In the genomic region with DNA sequence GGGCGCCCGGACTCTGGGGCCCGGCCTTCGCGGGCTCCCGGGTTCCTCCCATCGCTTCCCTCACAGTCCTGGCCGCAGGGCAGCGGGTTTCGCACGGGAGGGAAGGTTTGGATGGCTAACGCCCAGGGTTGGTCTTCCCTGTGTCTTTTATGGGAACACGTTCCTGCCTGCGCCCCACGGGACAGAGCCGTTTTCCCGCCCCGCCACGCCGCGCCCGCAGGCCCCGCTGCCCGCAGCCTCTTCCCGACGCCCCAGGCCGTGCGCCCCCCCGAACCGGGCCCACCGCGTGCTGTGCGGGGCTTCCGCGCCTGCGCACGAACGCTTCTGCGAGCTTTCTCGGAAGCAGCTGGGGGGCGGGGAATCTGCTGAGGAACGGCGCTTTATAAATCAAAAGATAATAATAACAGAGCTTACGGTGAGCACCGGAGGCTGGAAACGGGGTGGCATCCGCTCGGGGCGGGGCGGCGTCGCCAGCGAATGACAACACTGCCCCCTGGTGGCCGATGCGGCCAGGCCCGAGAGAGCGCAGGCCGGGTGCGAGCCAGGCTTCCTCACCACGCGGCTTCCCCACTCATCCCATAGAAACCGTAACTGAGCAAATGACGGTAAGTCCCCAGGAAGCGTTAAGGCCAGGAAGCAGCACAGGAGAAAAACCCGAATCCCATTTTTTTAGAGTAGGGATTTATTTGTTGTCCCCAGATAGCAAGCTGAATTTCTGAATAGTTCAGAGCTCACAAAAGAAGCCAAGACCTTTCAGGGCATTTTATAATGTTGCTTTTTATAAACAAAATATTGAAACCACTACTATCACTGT, we compare ENCODE assay signal across 1 cellular context.
TF ChIP-seq lines count a peak whose summit lies in the region.

No MANE protein-coding gene starts in this region.

TF ChIP-seq in K562, 482 proteins besides CTCF, POLR2A, EP300 and RAD21 (continued from another document and continues in another):
- TF ChIP-seq, protein P1, sequence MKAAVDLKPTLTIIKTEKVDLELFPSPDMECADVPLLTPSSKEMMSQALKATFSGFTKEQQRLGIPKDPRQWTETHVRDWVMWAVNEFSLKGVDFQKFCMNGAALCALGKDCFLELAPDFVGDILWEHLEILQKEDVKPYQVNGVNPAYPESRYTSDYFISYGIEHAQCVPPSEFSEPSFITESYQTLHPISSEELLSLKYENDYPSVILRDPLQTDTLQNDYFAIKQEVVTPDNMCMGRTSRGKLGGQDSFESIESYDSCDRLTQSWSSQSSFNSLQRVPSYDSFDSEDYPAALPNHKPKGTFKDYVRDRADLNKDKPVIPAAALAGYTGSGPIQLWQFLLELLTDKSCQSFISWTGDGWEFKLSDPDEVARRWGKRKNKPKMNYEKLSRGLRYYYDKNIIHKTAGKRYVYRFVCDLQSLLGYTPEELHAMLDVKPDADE (conservative IDR thresholded peaks at IDR 0.05; ENCODE audit: control insufficient read depth, low read depth, low read length) = no peak
- TF ChIP-seq, protein P2, sequence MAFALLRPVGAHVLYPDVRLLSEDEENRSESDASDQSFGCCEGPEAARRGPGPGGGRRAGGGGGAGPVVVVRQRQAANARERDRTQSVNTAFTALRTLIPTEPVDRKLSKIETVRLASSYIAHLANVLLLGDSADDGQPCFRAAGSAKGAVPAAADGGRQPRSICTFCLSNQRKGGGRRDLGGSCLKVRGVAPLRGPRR (CRISPR knock-in tag; IDR thresholded peaks at IDR 0.05) = no peak
- TF ChIP-seq ZNF384 (IDR thresholded peaks at IDR 0.05; ENCODE audit: low read depth, low read length) (no peak), RBM22 (IDR thresholded peaks at IDR 0.05; ENCODE audit: low read depth, low read length, poor library complexity, severe bottlenecking) (no peak), COPS2 (conservative IDR thresholded peaks at IDR 0.05) (no peak), SMAD4 (CRISPR knock-in tag; conservative IDR thresholded peaks at IDR 0.05) (no peak), GABPB1 (CRISPR knock-in tag; IDR thresholded peaks at IDR 0.05) (no peak; the same call in 1 of the 2 replicates), TCF3 (CRISPR knock-in tag; IDR thresholded peaks at IDR 0.05) (no peak), PHB (CRISPR knock-in tag; IDR thresholded peaks at IDR 0.05) (no peak), ATF7 (IDR thresholded peaks at IDR 0.05) (no peak), SRSF7 (optimal IDR thresholded peaks at IDR 0.05; ENCODE audit: low read depth, low read length) (no peak), ZNF79 (CRISPR knock-in tag; IDR thresholded peaks at IDR 0.05; ENCODE audit: low read depth) (no peak), CREB1 (IDR thresholded peaks at IDR 0.05) (no peak), CREB1 (CRISPR knock-in tag; IDR thresholded peaks at IDR 0.05) (no peak), NFYB (IDR thresholded peaks at IDR 0.05; ENCODE audit: extremely low read depth, insufficient read length) (no peak), HNRNPK (IDR thresholded peaks at IDR 0.05; ENCODE audit: low read depth, low read length, poor library complexity, severe bottlenecking) (no peak), GABPB2 (CRISPR knock-in tag; conservative IDR thresholded peaks at IDR 0.05) (no peak), SNIP1 (IDR thresholded peaks at IDR 0.05; ENCODE audit: low read depth) (no peak), CBX3 (IDR thresholded peaks at IDR 0.05; ENCODE audit: borderline replicate concordance in 1 of 2, low read length in 2 of 2) (no peak), CBX2 (IDR thresholded peaks at IDR 0.05; ENCODE audit: insufficient read depth, low read length, poor library complexity, severe bottlenecking) (no peak), HNRNPL (IDR thresholded peaks at IDR 0.05; ENCODE audit: low read depth, low read length) (no peak), CREBBP (IDR thresholded peaks at IDR 0.05; ENCODE audit: low read depth, low read length) (no peak), PYGO2 (tag; IDR thresholded peaks at IDR 0.05) (no peak), BCOR (IDR thresholded peaks at IDR 0.05) (no peak), ZNF444 (CRISPR knock-in tag; IDR thresholded peaks at IDR 0.05) (no peak), WHSC1 (IDR thresholded peaks at IDR 0.05; ENCODE audit: low read length) (no peak), ZNF717 (CRISPR knock-in tag; IDR thresholded peaks at IDR 0.05) (no peak), MAFF (IDR thresholded peaks at IDR 0.05; ENCODE audit: low read length) (no peak), TEAD1 (CRISPR knock-in tag; IDR thresholded peaks at IDR 0.05) (no peak), ZNF224 (CRISPR knock-in tag; IDR thresholded peaks at IDR 0.05) (no peak)
- TF ChIP-seq, protein P3, sequence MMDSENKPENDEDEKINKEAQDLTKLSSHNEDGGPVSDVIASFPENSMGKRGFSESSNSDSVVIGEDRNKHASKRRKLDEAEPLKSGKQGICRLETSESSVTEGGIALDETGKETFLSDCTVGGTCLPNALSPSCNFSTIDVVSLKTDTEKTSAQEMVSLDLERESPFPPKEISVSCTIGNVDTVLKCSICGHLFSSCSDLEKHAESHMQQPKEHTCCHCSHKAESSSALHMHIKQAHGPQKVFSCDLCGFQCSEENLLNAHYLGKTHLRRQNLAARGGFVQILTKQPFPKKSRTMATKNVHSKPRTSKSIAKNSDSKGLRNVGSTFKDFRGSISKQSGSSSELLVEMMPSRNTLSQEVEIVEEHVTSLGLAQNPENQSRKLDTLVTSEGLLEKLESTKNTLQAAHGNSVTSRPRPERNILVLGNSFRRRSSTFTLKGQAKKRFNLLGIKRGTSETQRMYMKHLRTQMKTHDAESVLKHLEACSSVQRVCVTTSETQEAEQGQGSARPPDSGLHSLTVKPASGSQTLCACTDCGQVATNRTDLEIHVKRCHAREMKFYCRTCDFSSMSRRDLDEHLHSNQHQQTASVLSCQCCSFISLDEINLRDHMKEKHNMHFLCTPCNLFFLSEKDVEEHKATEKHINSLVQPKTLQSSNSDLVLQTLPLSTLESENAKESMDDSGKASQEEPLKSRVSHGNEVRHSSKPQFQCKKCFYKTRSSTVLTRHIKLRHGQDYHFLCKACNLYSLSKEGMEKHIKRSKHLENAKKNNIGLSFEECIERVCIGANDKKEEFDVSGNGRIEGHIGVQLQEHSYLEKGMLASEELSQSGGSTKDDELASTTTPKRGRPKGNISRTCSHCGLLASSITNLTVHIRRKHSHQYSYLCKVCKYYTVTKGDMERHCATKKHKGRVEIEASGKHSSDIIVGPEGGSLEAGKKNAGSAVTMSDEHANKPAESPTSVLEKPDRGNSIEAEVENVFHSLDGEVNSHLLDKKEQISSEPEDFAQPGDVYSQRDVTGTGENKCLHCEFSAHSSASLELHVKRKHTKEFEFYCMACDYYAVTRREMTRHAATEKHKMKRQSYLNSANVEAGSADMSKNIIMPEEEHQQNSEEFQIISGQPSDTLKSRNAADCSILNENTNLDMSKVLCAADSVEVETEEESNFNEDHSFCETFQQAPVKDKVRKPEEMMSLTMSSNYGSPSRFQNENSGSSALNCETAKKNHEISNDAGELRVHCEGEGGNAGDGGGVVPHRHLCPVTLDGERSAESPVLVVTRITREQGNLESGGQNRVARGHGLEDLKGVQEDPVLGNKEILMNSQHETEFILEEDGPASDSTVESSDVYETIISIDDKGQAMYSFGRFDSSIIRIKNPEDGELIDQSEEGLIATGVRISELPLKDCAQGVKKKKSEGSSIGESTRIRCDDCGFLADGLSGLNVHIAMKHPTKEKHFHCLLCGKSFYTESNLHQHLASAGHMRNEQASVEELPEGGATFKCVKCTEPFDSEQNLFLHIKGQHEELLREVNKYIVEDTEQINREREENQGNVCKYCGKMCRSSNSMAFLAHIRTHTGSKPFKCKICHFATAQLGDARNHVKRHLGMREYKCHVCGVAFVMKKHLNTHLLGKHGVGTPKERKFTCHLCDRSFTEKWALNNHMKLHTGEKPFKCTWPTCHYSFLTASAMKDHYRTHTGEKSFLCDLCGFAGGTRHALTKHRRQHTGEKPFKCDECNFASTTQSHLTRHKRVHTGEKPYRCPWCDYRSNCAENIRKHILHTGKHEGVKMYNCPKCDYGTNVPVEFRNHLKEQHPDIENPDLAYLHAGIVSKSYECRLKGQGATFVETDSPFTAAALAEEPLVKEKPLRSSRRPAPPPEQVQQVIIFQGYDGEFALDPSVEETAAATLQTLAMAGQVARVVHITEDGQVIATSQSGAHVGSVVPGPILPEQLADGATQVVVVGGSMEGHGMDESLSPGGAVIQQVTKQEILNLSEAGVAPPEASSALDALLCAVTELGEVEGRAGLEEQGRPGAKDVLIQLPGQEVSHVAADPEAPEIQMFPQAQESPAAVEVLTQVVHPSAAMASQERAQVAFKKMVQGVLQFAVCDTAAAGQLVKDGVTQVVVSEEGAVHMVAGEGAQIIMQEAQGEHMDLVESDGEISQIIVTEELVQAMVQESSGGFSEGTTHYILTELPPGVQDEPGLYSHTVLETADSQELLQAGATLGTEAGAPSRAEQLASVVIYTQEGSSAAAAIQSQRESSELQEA (IDR thresholded peaks at IDR 0.05; ENCODE audit: low read depth) = no peak
- TF ChIP-seq, protein P4, sequence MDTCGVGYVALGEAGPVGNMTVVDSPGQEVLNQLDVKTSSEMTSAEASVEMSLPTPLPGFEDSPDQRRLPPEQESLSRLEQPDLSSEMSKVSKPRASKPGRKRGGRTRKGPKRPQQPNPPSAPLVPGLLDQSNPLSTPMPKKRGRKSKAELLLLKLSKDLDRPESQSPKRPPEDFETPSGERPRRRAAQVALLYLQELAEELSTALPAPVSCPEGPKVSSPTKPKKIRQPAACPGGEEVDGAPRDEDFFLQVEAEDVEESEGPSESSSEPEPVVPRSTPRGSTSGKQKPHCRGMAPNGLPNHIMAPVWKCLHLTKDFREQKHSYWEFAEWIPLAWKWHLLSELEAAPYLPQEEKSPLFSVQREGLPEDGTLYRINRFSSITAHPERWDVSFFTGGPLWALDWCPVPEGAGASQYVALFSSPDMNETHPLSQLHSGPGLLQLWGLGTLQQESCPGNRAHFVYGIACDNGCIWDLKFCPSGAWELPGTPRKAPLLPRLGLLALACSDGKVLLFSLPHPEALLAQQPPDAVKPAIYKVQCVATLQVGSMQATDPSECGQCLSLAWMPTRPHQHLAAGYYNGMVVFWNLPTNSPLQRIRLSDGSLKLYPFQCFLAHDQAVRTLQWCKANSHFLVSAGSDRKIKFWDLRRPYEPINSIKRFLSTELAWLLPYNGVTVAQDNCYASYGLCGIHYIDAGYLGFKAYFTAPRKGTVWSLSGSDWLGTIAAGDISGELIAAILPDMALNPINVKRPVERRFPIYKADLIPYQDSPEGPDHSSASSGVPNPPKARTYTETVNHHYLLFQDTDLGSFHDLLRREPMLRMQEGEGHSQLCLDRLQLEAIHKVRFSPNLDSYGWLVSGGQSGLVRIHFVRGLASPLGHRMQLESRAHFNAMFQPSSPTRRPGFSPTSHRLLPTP (IDR thresholded peaks at IDR 0.05; ENCODE audit: borderline replicate concordance, extremely low read depth, insufficient read length) = no peak
- TF ChIP-seq, protein P5, sequence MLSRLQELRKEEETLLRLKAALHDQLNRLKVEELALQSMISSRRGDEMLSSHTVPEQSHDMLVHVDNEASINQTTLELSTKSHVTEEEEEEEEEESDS (CRISPR knock-in tag; IDR thresholded peaks at IDR 0.05) = no peak
- TF ChIP-seq, protein P6, sequence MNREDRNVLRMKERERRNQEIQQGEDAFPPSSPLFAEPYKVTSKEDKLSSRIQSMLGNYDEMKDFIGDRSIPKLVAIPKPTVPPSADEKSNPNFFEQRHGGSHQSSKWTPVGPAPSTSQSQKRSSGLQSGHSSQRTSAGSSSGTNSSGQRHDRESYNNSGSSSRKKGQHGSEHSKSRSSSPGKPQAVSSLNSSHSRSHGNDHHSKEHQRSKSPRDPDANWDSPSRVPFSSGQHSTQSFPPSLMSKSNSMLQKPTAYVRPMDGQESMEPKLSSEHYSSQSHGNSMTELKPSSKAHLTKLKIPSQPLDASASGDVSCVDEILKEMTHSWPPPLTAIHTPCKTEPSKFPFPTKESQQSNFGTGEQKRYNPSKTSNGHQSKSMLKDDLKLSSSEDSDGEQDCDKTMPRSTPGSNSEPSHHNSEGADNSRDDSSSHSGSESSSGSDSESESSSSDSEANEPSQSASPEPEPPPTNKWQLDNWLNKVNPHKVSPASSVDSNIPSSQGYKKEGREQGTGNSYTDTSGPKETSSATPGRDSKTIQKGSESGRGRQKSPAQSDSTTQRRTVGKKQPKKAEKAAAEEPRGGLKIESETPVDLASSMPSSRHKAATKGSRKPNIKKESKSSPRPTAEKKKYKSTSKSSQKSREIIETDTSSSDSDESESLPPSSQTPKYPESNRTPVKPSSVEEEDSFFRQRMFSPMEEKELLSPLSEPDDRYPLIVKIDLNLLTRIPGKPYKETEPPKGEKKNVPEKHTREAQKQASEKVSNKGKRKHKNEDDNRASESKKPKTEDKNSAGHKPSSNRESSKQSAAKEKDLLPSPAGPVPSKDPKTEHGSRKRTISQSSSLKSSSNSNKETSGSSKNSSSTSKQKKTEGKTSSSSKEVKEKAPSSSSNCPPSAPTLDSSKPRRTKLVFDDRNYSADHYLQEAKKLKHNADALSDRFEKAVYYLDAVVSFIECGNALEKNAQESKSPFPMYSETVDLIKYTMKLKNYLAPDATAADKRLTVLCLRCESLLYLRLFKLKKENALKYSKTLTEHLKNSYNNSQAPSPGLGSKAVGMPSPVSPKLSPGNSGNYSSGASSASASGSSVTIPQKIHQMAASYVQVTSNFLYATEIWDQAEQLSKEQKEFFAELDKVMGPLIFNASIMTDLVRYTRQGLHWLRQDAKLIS (CRISPR knock-in tag; IDR thresholded peaks at IDR 0.05) = no peak
- TF ChIP-seq, protein P7, sequence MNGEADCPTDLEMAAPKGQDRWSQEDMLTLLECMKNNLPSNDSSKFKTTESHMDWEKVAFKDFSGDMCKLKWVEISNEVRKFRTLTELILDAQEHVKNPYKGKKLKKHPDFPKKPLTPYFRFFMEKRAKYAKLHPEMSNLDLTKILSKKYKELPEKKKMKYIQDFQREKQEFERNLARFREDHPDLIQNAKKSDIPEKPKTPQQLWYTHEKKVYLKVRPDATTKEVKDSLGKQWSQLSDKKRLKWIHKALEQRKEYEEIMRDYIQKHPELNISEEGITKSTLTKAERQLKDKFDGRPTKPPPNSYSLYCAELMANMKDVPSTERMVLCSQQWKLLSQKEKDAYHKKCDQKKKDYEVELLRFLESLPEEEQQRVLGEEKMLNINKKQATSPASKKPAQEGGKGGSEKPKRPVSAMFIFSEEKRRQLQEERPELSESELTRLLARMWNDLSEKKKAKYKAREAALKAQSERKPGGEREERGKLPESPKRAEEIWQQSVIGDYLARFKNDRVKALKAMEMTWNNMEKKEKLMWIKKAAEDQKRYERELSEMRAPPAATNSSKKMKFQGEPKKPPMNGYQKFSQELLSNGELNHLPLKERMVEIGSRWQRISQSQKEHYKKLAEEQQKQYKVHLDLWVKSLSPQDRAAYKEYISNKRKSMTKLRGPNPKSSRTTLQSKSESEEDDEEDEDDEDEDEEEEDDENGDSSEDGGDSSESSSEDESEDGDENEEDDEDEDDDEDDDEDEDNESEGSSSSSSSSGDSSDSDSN (IDR thresholded peaks at IDR 0.05; ENCODE audit: borderline replicate concordance in 1 of 2, low read depth in 2 of 2, low read length in 2 of 2) = 0 out of 4 replicates have a peak, but pooled peaks of 1 of the 2 experiments have one; percentile 36
- TF ChIP-seq, protein P8, sequence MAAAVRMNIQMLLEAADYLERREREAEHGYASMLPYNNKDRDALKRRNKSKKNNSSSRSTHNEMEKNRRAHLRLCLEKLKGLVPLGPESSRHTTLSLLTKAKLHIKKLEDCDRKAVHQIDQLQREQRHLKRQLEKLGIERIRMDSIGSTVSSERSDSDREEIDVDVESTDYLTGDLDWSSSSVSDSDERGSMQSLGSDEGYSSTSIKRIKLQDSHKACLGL (CRISPR knock-in tag; IDR thresholded peaks at IDR 0.05; ENCODE audit: borderline replicate concordance, poor library complexity, severe bottlenecking) = no peak
